1 cellular context compared by ENCODE assay signal in genomic region chr19:15433519-15434069, GRCh38.
TF ChIP-seq lines count a peak whose summit lies in the region.

No MANE protein-coding gene starts in this region.

TF ChIP-seq in HepG2, 621 proteins besides CTCF, POLR2A, EP300 and RAD21:
- no peak for TF ChIP-seq HNRNPH1 (optimal IDR thresholded peaks at IDR 0.05; ENCODE audit: low read depth, low read length)
- no peak for TF ChIP-seq KMT2B (CRISPR knock-in tag; IDR thresholded peaks at IDR 0.05)
- TF ChIP-seq ZNF709 (CRISPR knock-in tag; IDR thresholded peaks at IDR 0.05): no peak
- TF ChIP-seq ZNF142 (CRISPR knock-in tag; IDR thresholded peaks at IDR 0.05): no peak
- no peak for TF ChIP-seq ZNF232 (CRISPR knock-in tag; IDR thresholded peaks at IDR 0.05; ENCODE audit: borderline replicate concordance)
- TF ChIP-seq NFYB (CRISPR knock-in tag; IDR thresholded peaks at IDR 0.05): no peak
- TF ChIP-seq NR1H2 (CRISPR knock-in tag; IDR thresholded peaks at IDR 0.05; ENCODE audit: borderline replicate concordance, low read depth): no peak
- TF ChIP-seq MATR3 (CRISPR knock-in tag; IDR thresholded peaks at IDR 0.05): no peak
- TF ChIP-seq ZNF12 (CRISPR knock-in tag; IDR thresholded peaks at IDR 0.05): no peak
- no peak for TF ChIP-seq ZBED4 (CRISPR knock-in tag; IDR thresholded peaks at IDR 0.05; ENCODE audit: borderline replicate concordance)
- TF ChIP-seq ZNF10 (CRISPR knock-in tag; IDR thresholded peaks at IDR 0.05; ENCODE audit: borderline replicate concordance, low read depth): no peak
- no peak for TF ChIP-seq FOXA1 (IDR thresholded peaks at IDR 0.05)
- no peak for TF ChIP-seq FOXA1 (CRISPR knock-in tag; IDR thresholded peaks at IDR 0.05)
- TF ChIP-seq REXO4 (CRISPR knock-in tag; IDR thresholded peaks at IDR 0.05; ENCODE audit: borderline replicate concordance): no peak
